In genomic region chr19:46478356-46478986, GRCh38 we compare ENCODE assay signal across 10 cellular contexts. TPM values are rescaled to one million over a fixed set of nuclear protein-coding genes. Genes with fewer than 3 reads are reported as not detected.
DNase-seq lines count a peak whose midpoint lies in the region; ATAC-seq, FAIRE-seq and TF ChIP-seq lines count a peak whose summit lies in the region.
"Had no signal": no experiment of that assay in that cellular context is flagged by ENCODE, and none has a peak within 500 bp of the region (broad histone marks: within the 10 kb centered on the region; RNA-seq: fewer than 3 reads in every experiment).

No MANE protein-coding gene starts in this region.

- H3K4me3 ChIP-seq in A549, result no peak overlapping the region
- no peak overlapping the region for H3K4me3 ChIP-seq in fibroblast of pulmonary artery (replicated peaks; ENCODE audit: low read depth, low read length)
- H3K4me3 ChIP-seq: prostate gland had no signal

- DNase-seq in A549 (ENCODE audit: low read depth in 1 of 2, low spot score in 1 of 2) (peak in 1 of 2 experiments; percentile 61), H4 (ENCODE audit: low spot score) (peak; percentile 43), OCI-M1 (lab: John Stamatoyannopoulos, UW) (peak; percentile 26), fibroblast of pulmonary artery (ENCODE audit: low read depth) (peak; percentile 60), GM13977 (ENCODE audit: low spot score) (no peak), urothelium cell line (ENCODE audit: low spot score) (no peak)

- POLR2A ChIA-PET in A549 (lab: Yijun Ruan, JAX), result no interaction called here

- no peak for TF ChIP-seq EP300 in A549 (IDR thresholded peaks at IDR 0.05)

- TF ChIP-seq POLR2A in A549 (IDR thresholded peaks at IDR 0.05; ENCODE audit: low read length), result no peak

- CTCF ChIA-PET in A549 (lab: Yijun Ruan, JAX), result interaction anchor here (0.7 to 17.0 kb wide), 8 partner anchors 9 to 194 kb away, joined by 3 to 358 read pairs (median 6); no protein-coding TSS in a partner anchor

- TF ChIP-seq RAD21 in A549 (conservative IDR thresholded peaks at IDR 0.05 in 1 of 2, IDR thresholded peaks at IDR 0.05 in 1 of 2), result no peak

- no peak overlapping the region for H3K4me2 ChIP-seq in A549

- H3K27ac ChIP-seq in A549, result no peak overlapping the region
- H3K27ac ChIP-seq: prostate gland had no signal

- no peaks in the 10 kb centered on the region for H3K9me3 ChIP-seq in A549
- H3K9me3 ChIP-seq: prostate gland had no signal

- FAIRE-seq in A549 (lab: Jason Lieb, UNC) (no peak), urothelium cell line (lab: Jason Lieb, UNC) (no peak)

- peak; percentile 33 to 56; a peak in 3 of 6 replicates for ATAC-seq in A549
- no peak for ATAC-seq in GM21576 (IDR thresholded peaks at IDR 0.05; ENCODE audit: unreplicated experiment)
- no peak for ATAC-seq in GM21529 (IDR thresholded peaks at IDR 0.05; ENCODE audit: unreplicated experiment)

- in situ Hi-C loops in GM13977 (cut with MboI; ENCODE audit: low pct_unique_long_range_greater_than_20kb, low sequenced_read_pairs, unreplicated experiment), result loop anchor here (25.0 kb wide), 1 partner anchor 191 kb away; the partner anchor contains the start of gene HIF3A

- WGBS in A549 (ENCODE audit: missing lambda C conversion rate), result 60% methylated on average over 4 of the region's 4 CpGs

- 0 out of 3 replicates have a peak, but pooled peaks cover 2% of the 10 kb centered on the region for H3K4me1 ChIP-seq in A549
- H3K4me1 ChIP-seq: prostate gland had no signal

- TF ChIP-seq CTCF in A549 (IDR thresholded peaks at IDR 0.05), result no peak
- TF ChIP-seq CTCF in fibroblast of pulmonary artery (IDR thresholded peaks at IDR 0.05; ENCODE audit: low read length, missing control alignments), result no peak
- TF ChIP-seq CTCF in GM13977 (IDR thresholded peaks at IDR 0.05; ENCODE audit: extremely low read depth, insufficient read depth, missing control alignments), result no peak

TF ChIP-seq in A549, 52 proteins besides CTCF, POLR2A, EP300 and RAD21:
- no peak for TF ChIP-seq ZSCAN20 (CRISPR knock-in tag; IDR thresholded peaks at IDR 0.05)
- TF ChIP-seq ZC3H11A (IDR thresholded peaks at IDR 0.05), result no peak
- TF ChIP-seq RCOR1 (IDR thresholded peaks at IDR 0.05; ENCODE audit: low read depth, low read length), result no peak
- TF ChIP-seq FOSB (CRISPR knock-in tag; IDR thresholded peaks at IDR 0.05), result no peak
- no peak for TF ChIP-seq TFCP2L1 (CRISPR knock-in tag; IDR thresholded peaks at IDR 0.05)
- TF ChIP-seq CBX2 (IDR thresholded peaks at IDR 0.05; ENCODE audit: borderline replicate concordance, low read depth), result no peak
- no peak for TF ChIP-seq RNF2 (IDR thresholded peaks at IDR 0.05; ENCODE audit: borderline replicate concordance, low read depth)
- TF ChIP-seq ATOH8 (CRISPR knock-in tag; IDR thresholded peaks at IDR 0.05; ENCODE audit: low read depth), result no peak
- no peak for TF ChIP-seq FOXS1 (CRISPR knock-in tag; IDR thresholded peaks at IDR 0.05)

RNA-seq across cellular contexts. Expression of gene PNMA8A, which starts 7.1 kb away (rescaled TPM):
- polyA plus RNA-seq in A549 (2011; rRNA removed), result 11.2 and 14.1 TPM in 2 replicates
- polyA plus RNA-seq in A549 (2012; cell fraction: cytosol; rRNA removed), result 5.0 and 5.6 TPM in 2 replicates
- 2.7 and 6.0 TPM in 2 replicates for polyA plus RNA-seq in A549 (2012; cell fraction: nucleus; rRNA removed)
- 14.9 to 17.2 TPM (median 15.4 TPM) in 3 replicates for polyA plus RNA-seq in A549 (2017; fragmentation: RNase III; extraction: RNeasy Plus Mini Kit Qiagen cat#74134 plus additional on column Dnase treatment)
- 5.2 and 6.0 TPM in 2 replicates for polyA minus RNA-seq in A549 (2011; rRNA and poly(A)+ RNA removed)
- total RNA-seq in H4 (2014; rRNA removed; shearing (Covaris generic)), result not detected in 2 replicates

RNA-seq across cellular contexts. Expression of gene PNMA8B, which starts 17.2 kb away (rescaled TPM):
- polyA plus RNA-seq in A549 (2011; rRNA removed), result not detected in 2 replicates
- polyA plus RNA-seq in A549 (2012; cell fraction: cytosol; rRNA removed), result not detected in 2 replicates
- not detected in 2 replicates for polyA plus RNA-seq in A549 (2012; cell fraction: nucleus; rRNA removed)
- polyA plus RNA-seq in A549 (2017; fragmentation: RNase III; extraction: RNeasy Plus Mini Kit Qiagen cat#74134 plus additional on column Dnase treatment), result not detected in 3 replicates
- not detected in 2 replicates for polyA minus RNA-seq in A549 (2011; rRNA and poly(A)+ RNA removed)
- not detected in 2 replicates for total RNA-seq in H4 (2014; rRNA removed; shearing (Covaris generic))

RNA-seq across cellular contexts. Expression of gene PNMA8C, which starts 49.7 kb away (rescaled TPM):
- polyA plus RNA-seq in A549 (2011; rRNA removed) (0.01 TPM in 1 of 2 replicates, not detected in the other), A549 (2017; fragmentation: RNase III; extraction: RNeasy Plus Mini Kit Qiagen cat#74134 plus additional on column Dnase treatment) (not detected in 3 replicates)
- polyA plus RNA-seq in A549 (2012; cell fraction: cytosol; rRNA removed), result 0.01 TPM in 2 replicates
- 0.04 TPM in 2 replicates for polyA plus RNA-seq in A549 (2012; cell fraction: nucleus; rRNA removed)
- 0.08 TPM in 1 of 2 replicates, not detected in the other for polyA minus RNA-seq in A549 (2011; rRNA and poly(A)+ RNA removed)
- total RNA-seq in H4 (2014; rRNA removed; shearing (Covaris generic)), result not detected in 2 replicates
- total RNA-seq: subcutaneous adipose tissue had no signal

Comparison
In these comparisons a context has a peak if more than half of its experiments do, and no peak if none do; other contexts are left out.
1. ATAC-seq: peak in A549 (2 of 2); none in GM21576 (single experiment) and GM21529 (single experiment).
2. DNase-seq: peak in H4 (single experiment), OCI-M1 (single experiment) and fibroblast of pulmonary artery (single experiment); none in GM13977 (single experiment) and urothelium cell line (single experiment).